Comparison of ENCODE assay signal across 17 cellular contexts in the genomic region with DNA sequence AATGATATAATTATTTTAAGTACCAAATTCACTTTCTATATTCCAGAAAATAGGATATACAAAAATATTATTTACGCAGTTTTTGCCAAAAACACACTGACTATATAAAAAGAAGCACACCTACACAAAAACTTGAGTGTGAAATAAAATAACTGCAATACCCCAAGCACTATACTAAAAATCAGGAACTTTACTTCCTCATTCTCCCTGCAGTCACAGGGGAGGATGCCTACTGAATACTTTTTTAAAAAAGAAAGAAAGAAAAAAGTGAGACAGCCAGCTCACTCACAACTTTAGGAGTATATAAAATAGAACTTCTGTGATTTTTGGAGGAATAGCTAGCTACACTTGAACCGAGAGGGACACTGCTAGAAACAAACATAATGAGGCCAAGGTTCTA.
"Had no signal": no experiment of that assay in that cellular context is flagged by ENCODE, and none has a peak within 500 bp of the region (broad histone marks: within the 10 kb centered on the region; RNA-seq: fewer than 3 reads in every experiment).

No MANE protein-coding gene starts in this region.

- H3K27ac Mint-ChIP-seq: activated naive CD4-positive, alpha-beta T cell treated with anti-CD3 and anti-CD28 coated beads, Interleukin-2, amount 50 U/mL, for 24 hours had no signal

- DNase-seq: activated CD4-positive, alpha-beta memory T cell treated with anti-CD3 and anti-CD28 coated beads, Interleukin-2, amount 10 ng/mL, durations not matched to agents 7 days and 5 days; activated CD4-positive, alpha-beta T cell treated with anti-CD3 and anti-CD28 coated beads for 36 hours; activated effector memory CD4-positive, alpha-beta T cell treated with Interleukin-2 at 50 U/mL for 16 hours; activated T-cell treated with anti-CD3 and anti-CD28 coated beads, Interleukin-2, amount 50 U/mL, for 4 hours; adrenal gland; erythroblast; gastrocnemius medialis; heart right ventricle; left cardiac atrium; lower lobe of right lung; naive thymus-derived CD8-positive, alpha-beta T cell; nucleus accumbens; posterior cingulate gyrus; retina; stimulated activated CD4-positive, alpha-beta T cell treated with anti-CD3 and anti-CD28 coated beads, Interleukin-12 subunit alpha, Interleukin-12 subunit beta, amount 100 ng/mL, for 4 hours; stimulated activated naive CD4-positive, alpha-beta T cell had no signal

- H3K27me3 Mint-ChIP-seq: activated CD4-positive, alpha-beta memory T cell treated with anti-CD3 and anti-CD28 coated beads, Interleukin-2, amount 10 ng/mL, durations not matched to agents 7 days and 5 days; activated CD4-positive, alpha-beta T cell treated with anti-CD3 and anti-CD28 coated beads for 36 hours; activated naive CD4-positive, alpha-beta T cell treated with anti-CD3 and anti-CD28 coated beads, Interleukin-2, amount 50 U/mL, for 24 hours; naive thymus-derived CD8-positive, alpha-beta T cell had no signal

- H3K4me3 Mint-ChIP-seq: activated CD4-positive, alpha-beta memory T cell treated with anti-CD3 and anti-CD28 coated beads, Interleukin-2, amount 10 ng/mL, durations not matched to agents 7 days and 5 days; activated CD4-positive, alpha-beta T cell treated with anti-CD3 and anti-CD28 coated beads for 36 hours; activated naive CD4-positive, alpha-beta T cell treated with anti-CD3 and anti-CD28 coated beads, Interleukin-2, amount 50 U/mL, for 24 hours; activated T-cell treated with anti-CD3 and anti-CD28 coated beads, Interleukin-2, amount 50 U/mL, for 4 hours had no signal

- H3K9me3 Mint-ChIP-seq: activated CD4-positive, alpha-beta memory T cell treated with anti-CD3 and anti-CD28 coated beads, Interleukin-2, amount 10 ng/mL, durations not matched to agents 7 days and 5 days; activated naive CD4-positive, alpha-beta T cell treated with anti-CD3 and anti-CD28 coated beads, Interleukin-2, amount 50 U/mL, for 24 hours; activated T-cell treated with anti-CD3 and anti-CD28 coated beads, Interleukin-2, amount 50 U/mL, for 4 hours; naive thymus-derived CD8-positive, alpha-beta T cell had no signal

- ATAC-seq: gastrocnemius medialis; heart right ventricle; left cardiac atrium; lower lobe of right lung; naive thymus-derived CD8-positive, alpha-beta T cell had no signal
